Comparison of ENCODE assay signal across 1 cellular context in genomic region chr20:63521602-63522001, GRCh38.
TF ChIP-seq lines count a peak whose summit lies in the region.

No MANE protein-coding gene starts in this region.

TF ChIP-seq in HEK293, 187 proteins besides CTCF, POLR2A, EP300 and RAD21 (continued from another document):
- no peak for TF ChIP-seq ZNF488 (tag by site-specific recombination; IDR thresholded peaks at IDR 0.05)
